ENCODE assay signal across 21 cellular contexts in the genomic region with DNA sequence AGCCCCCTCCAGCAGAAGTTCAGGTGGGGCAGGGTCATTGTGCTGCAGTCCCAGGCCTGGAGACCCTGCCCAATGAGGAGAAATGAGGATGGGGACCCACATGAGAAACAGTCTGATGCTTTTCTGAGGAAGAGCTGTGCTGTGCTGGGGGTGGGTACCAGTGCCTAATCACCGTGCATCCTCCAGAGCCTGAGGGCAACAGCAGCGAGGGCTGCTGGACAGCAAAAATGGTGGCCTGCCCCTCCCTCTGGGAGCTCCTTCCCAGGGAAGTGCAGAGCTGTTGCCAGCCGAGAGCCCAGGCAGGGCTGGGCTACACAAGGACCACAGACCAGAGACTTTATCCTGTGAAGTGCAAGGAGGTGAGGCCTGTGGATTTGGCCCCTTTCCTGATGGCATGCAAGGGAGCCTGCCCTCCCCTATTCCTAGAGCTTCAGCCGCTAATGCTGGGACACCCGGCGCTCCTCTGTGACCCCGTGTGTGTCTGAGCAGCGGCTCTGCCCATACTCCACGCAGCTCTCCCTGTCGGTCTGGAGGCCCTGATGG.
"Had no signal": no experiment of that assay in that cellular context is flagged by ENCODE, and none has a peak within 500 bp of the region (broad histone marks: within the 10 kb centered on the region; RNA-seq: fewer than 3 reads in every experiment).

No MANE protein-coding gene starts in this region.

- H3K4me1 ChIP-seq: body of pancreas, gastrocnemius medialis, lower lobe of right lung, right lobe of liver, stomach, suprapubic skin had no signal

- H3K27me3 ChIP-seq: body of pancreas, gastrocnemius medialis, right lobe of liver, stomach, suprapubic skin, tibial artery had no signal

- H3K4me3 ChIP-seq: body of pancreas, gastrocnemius medialis, lower lobe of right lung, right lobe of liver, skin epidermis, stomach, suprapubic skin, tibial artery had no signal

- H3K36me3 ChIP-seq: gastrocnemius medialis, lower lobe of right lung, right lobe of liver, stomach, suprapubic skin, tibial artery had no signal

- H3K27ac ChIP-seq: body of pancreas, gastrocnemius medialis, lower lobe of right lung, right lobe of liver, skin epidermis, stomach, suprapubic skin, tibial artery had no signal

- H3K9me3 ChIP-seq: body of pancreas, gastrocnemius medialis, lower lobe of right lung, right lobe of liver, stomach, suprapubic skin, tibial artery had no signal

- DNase-seq: activated CD4-positive, alpha-beta T cell treated with anti-CD3 and anti-CD28 coated beads for 4 hours; activated CD4-positive, alpha-beta T cell treated with anti-CD3 and anti-CD28 coated beads, Interleukin-2, amount 50 U/mL, for 4 hours; activated naive CD4-positive, alpha-beta T cell; activated T-cell treated with anti-CD3 and anti-CD28 coated beads for 4 hours; activated T-cell treated with anti-CD3 and anti-CD28 coated beads, Interleukin-2, amount 50 U/mL, for 72 hours; anterior cingulate cortex; body of pancreas; dermis blood vessel endothelial cell; effector memory CD4-positive, alpha-beta T cell; gastrocnemius medialis; glutamatergic neuron; lower lobe of right lung; mesendoderm; natural killer cell; right lobe of liver; stimulated activated CD4-positive, alpha-beta T cell treated with anti-CD3 and anti-CD28 coated beads, Interleukin-12 subunit alpha, Interleukin-12 subunit beta, amount 100 ng/mL, for 4 hours; stimulated activated CD4-positive, alpha-beta T cell treated with anti-CD3 and anti-CD28 coated beads, Interleukin-4, amount 100 ng/mL, for 1 hour; stomach; tibial artery had no signal
